ENCODE assay signal across 8 cellular contexts in the genomic region with DNA sequence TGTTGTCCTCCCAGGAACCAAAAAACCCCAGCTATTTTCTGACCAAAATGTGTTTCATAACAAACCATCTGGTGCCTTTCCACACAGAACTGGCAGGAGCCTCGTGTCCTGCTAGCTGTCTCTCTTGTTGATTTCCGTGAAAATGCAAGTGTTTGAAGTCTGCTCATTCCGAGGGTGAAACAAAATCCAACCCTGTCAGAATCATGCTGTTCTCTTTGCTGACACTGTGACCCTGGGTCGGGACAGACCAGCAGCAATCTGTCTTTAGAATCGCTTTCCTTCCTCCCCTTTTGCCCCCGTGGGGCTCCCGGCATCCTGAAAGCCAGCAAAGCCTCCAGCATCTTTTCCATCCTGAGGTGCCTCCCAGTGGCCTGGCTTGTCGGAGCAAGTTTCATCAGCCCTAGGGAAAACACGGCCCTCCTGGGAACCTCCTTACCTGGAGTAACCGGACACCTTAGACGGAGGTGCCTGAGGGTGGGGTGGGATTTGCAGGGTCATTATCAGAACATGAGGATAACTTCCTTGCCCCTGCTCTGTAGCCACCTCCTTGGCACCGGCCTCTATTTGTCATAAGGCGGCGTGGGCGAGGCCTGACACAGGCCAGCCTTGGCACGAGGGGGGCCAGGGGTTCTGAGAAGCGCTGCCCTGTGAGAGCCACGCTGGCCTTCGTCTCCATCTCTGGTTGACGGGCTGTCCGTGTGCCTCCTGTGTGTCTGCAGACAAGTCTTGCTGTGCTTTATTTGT. TPM values are rescaled to one million over a fixed set of nuclear protein-coding genes. Genes with fewer than 3 reads are reported as not detected.
DNase-seq lines count a peak whose midpoint lies in the region; ATAC-seq and TF ChIP-seq lines count a peak whose summit lies in the region.

No MANE protein-coding gene starts in this region.

- no peak overlapping the region for H2BK5ac ChIP-seq in mesendoderm (ENCODE audit: low read length)

- H2AK5ac ChIP-seq in mesendoderm (ENCODE audit: low read length), result no peak overlapping the region

- H3K36me3 ChIP-seq in BJ (ENCODE audit: control insufficient read depth, insufficient read depth, low read length) (peaks cover 6% of the 10 kb centered on the region; the same call in 1 of the 2 replicates), mesendoderm (ENCODE audit: control insufficient read depth, insufficient read depth, low read length) (no peaks in the 10 kb centered on the region)

- H4K5ac ChIP-seq in mesendoderm (ENCODE audit: low read length), result no peak overlapping the region

- H3K18ac ChIP-seq in mesendoderm (ENCODE audit: low read length), result peak overlapping the region; percentile 29

- H3K36me3 Mint-ChIP-seq in T-helper 2 cell treated with Interferon-gamma antibody and Interleukin-4, amounts not matched to agents 5 μg/mL and 100 μg/mL, for 36 hours (ENCODE audit: low read depth), result peaks cover 11% of the 10 kb centered on the region

- CTCF ChIA-PET in BJ (lab: Yijun Ruan, JAX), result interaction anchor here (1.2 to 3.5 kb wide), 3 partner anchors 9 to 15 kb away, joined by 3 to 12 read pairs (median 4); no protein-coding TSS in a partner anchor

- POLR2A ChIA-PET in BJ (lab: Charles Lee), result interaction anchor here (0.6 kb wide), 1 partner anchor 362 kb away, joined by 3 read pairs; no protein-coding TSS in a partner anchor

- H3K4me3 ChIP-seq in BJ (ENCODE audit: low read depth, low read length) (no peak overlapping the region), LNCaP clone FGC (ENCODE audit: low read depth, low read length) (no peak overlapping the region), mesendoderm (ENCODE audit: low read length) (no peak overlapping the region)

- H3K4me1 ChIP-seq in mesendoderm (ENCODE audit: control insufficient read depth, low read depth, low read length), result peaks cover 2% of the 10 kb centered on the region

- H3K27me3 Mint-ChIP-seq in T-helper 2 cell treated with Interferon-gamma antibody and Interleukin-4, amounts not matched to agents 5 μg/mL and 100 μg/mL, for 36 hours (ENCODE audit: low read depth), result peaks cover 5% of the 10 kb centered on the region

- peaks cover 22% of the 10 kb centered on the region for H3K4me1 Mint-ChIP-seq in T-helper 2 cell treated with Interferon-gamma antibody and Interleukin-4, amounts not matched to agents 5 μg/mL and 100 μg/mL, for 36 hours (ENCODE audit: low read depth)

- H3K27ac ChIP-seq in mesendoderm (ENCODE audit: low read depth, low read length), result peak overlapping the region; percentile 62

- peak overlapping the region; percentile 36 for H3K9ac ChIP-seq in mesendoderm (ENCODE audit: low read length)

- H3K4ac ChIP-seq in mesendoderm (ENCODE audit: low read depth, low read length), result peak overlapping the region; percentile 2

- no peak overlapping the region for H3K4me3 Mint-ChIP-seq in T-helper 2 cell treated with Interferon-gamma antibody and Interleukin-4, amounts not matched to agents 5 μg/mL and 100 μg/mL, for 36 hours

- H3K4me2 ChIP-seq in mesendoderm (ENCODE audit: low read length), result no peak overlapping the region

- no peaks in the 10 kb centered on the region for H3K79me1 ChIP-seq in mesendoderm (ENCODE audit: low read length)

- H3K27ac Mint-ChIP-seq in T-helper 2 cell treated with Interferon-gamma antibody and Interleukin-4, amounts not matched to agents 5 μg/mL and 100 μg/mL, for 36 hours, result no peak overlapping the region

- no peak for ATAC-seq in HG02970 (IDR thresholded peaks at IDR 0.05; ENCODE audit: low FRiP score, unreplicated experiment)

- no peak overlapping the region for H2BK120ac ChIP-seq in mesendoderm (ENCODE audit: low read depth, low read length)

- peak overlapping the region; percentile 80 for H3K23ac ChIP-seq in mesendoderm (ENCODE audit: low read length)

- H3K27me3 ChIP-seq in BJ (ENCODE audit: control insufficient read depth, insufficient read depth, low read length) (no peaks in the 10 kb centered on the region), mesendoderm (ENCODE audit: insufficient read depth, low read length, poor library complexity) (no peaks in the 10 kb centered on the region)

- TF ChIP-seq CTCF in BJ (IDR thresholded peaks at IDR 0.05; ENCODE audit: insufficient read depth, low read depth, low read length) (peak; percentile 26; the same call in 1 of the 2 replicates), LNCaP clone FGC (IDR thresholded peaks at IDR 0.05; ENCODE audit: control insufficient read depth, extremely low read depth, insufficient read depth) (no peak)

- no CpG with 5 or more reads among the region's 21 CpGs for WGBS in mesendoderm (ENCODE audit: extremely low coverage, insufficient coverage, low lambda C conversion rate)

- peak overlapping the region; percentile 70 for H3K56ac ChIP-seq in mesendoderm (ENCODE audit: low read length)

- no peak overlapping the region for H2BK15ac ChIP-seq in mesendoderm (replicated peaks; ENCODE audit: low read depth)

- DNase-seq in BJ (ENCODE audit: low read depth), result peak; percentile 35
- DNase-seq in LNCaP clone FGC (ENCODE audit: low read depth), result peak; percentile 34
- peak; percentile 97 for DNase-seq in cerebellar cortex (ENCODE audit: low spot score)
- DNase-seq in mesendoderm, result peak; percentile 94
- DNase-seq in globus pallidus (ENCODE audit: low spot score), result no peak
- no peak for DNase-seq in T-helper 2 cell treated with Interferon-gamma antibody and Interleukin-4, amounts not matched to agents 5 μg/mL and 100 μg/mL, for 36 hours (ENCODE audit: low spot score)
- no peak for DNase-seq in stimulated activated CD4-positive, alpha-beta T cell treated with anti-CD3 and anti-CD28 coated beads, Interleukin-15, amount 100 ng/mL, for 24 hours

- no peaks in the 10 kb centered on the region for H3K79me2 ChIP-seq in mesendoderm (ENCODE audit: control insufficient read depth, insufficient read depth, low read length)

- no peaks in the 10 kb centered on the region for H3K9me3 Mint-ChIP-seq in T-helper 2 cell treated with Interferon-gamma antibody and Interleukin-4, amounts not matched to agents 5 μg/mL and 100 μg/mL, for 36 hours

- no peak overlapping the region for H4K8ac ChIP-seq in mesendoderm (ENCODE audit: low read depth, low read length)

RNA-seq across cellular contexts. Expression of a gene that starts 24.9 kb away (rescaled TPM):
- polyA plus RNA-seq in BJ (2011; rRNA removed), result 17.1 and 27.2 TPM in 2 replicates
- polyA minus RNA-seq in BJ (2011; rRNA and poly(A)+ RNA removed), result 14.3 and 18.1 TPM in 2 replicates
- polyA plus RNA-seq in mesendoderm (2013, experiment 1 of 2), result 11.7 TPM
- 11.7 TPM for polyA plus RNA-seq in mesendoderm (2013, experiment 2 of 2)

RNA-seq across cellular contexts. Expression of a gene that starts 48.3 kb away (rescaled TPM):
- polyA plus RNA-seq in BJ (2011; rRNA removed), result 0.98 and 1.1 TPM in 2 replicates
- polyA minus RNA-seq in BJ (2011; rRNA and poly(A)+ RNA removed), result 0.14 and 0.93 TPM in 2 replicates
- polyA plus RNA-seq in mesendoderm (2013, experiment 1 of 2), result 7.7 TPM
- polyA plus RNA-seq in mesendoderm (2013, experiment 2 of 2), result 7.4 TPM

Comparison
In these comparisons a context has a peak if more than half of its experiments do, and no peak if none do; other contexts are left out.
1. DNase-seq: peak in BJ (single experiment), LNCaP clone FGC (single experiment), cerebellar cortex (single experiment) and mesendoderm (single experiment); none in globus pallidus (single experiment), T-helper 2 cell treated with Interferon-gamma antibody and Interleukin-4, amounts not matched to agents 5 μg/mL and 100 μg/mL, for 36 hours (single experiment) and stimulated activated CD4-positive, alpha-beta T cell treated with anti-CD3 and anti-CD28 coated beads, Interleukin-15, amount 100 ng/mL, for 24 hours (single experiment).